ENCODE assay signal across 2 cellular contexts in the genomic region with DNA sequence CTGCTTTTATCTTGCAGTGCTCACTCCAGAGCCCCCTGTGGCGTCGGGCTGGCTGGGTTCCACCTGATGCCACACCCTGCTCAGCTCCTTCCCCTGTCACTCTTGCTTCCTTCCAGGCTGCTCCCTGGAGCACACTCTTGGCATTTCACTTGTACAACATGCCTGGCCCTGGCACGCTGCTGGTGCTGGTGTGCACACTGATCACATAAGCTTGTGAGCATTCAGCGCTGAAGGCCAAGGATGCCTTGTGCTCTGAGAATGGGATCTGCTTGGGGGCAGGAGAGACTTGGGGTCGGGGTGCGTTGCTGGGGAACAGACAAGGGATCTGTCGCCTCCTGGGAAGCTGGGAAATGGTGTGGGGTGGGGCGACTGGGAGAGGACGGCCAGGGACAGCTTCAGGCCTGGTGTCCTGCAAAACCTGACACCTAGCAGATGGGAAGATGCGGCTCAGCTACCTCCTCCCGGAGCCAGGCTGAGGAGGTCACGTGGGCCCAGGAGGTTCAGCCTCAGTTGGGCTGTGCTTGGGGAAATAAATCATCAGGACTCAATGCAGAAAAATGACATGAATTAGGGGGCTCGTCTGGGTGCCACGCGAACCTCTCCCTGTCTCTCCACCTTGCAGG.
TF ChIP-seq lines count a peak whose summit lies in the region.

No MANE protein-coding gene starts in this region.

TF ChIP-seq in HCT116, 20 proteins besides CTCF, POLR2A, EP300 and RAD21 (continued from another document):
- TF ChIP-seq, protein P1, sequence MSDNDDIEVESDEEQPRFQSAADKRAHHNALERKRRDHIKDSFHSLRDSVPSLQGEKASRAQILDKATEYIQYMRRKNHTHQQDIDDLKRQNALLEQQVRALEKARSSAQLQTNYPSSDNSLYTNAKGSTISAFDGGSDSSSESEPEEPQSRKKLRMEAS (IDR thresholded peaks at IDR 0.05), result no peak
- peak; percentile 21 for TF ChIP-seq TCF7L2 (IDR thresholded peaks at IDR 0.05; ENCODE audit: borderline replicate concordance, extremely low read depth, insufficient read depth, insufficient read length)
- no peak for TF ChIP-seq FOSL1 (IDR thresholded peaks at IDR 0.05; ENCODE audit: low read depth)

TF ChIP-seq in WTC11, 78 proteins besides CTCF, POLR2A, EP300 and RAD21 (continued from another document):
- TF ChIP-seq, protein P2, sequence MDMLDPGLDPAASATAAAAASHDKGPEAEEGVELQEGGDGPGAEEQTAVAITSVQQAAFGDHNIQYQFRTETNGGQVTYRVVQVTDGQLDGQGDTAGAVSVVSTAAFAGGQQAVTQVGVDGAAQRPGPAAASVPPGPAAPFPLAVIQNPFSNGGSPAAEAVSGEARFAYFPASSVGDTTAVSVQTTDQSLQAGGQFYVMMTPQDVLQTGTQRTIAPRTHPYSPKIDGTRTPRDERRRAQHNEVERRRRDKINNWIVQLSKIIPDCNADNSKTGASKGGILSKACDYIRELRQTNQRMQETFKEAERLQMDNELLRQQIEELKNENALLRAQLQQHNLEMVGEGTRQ (CRISPR knock-in tag; IDR thresholded peaks at IDR 0.05), result 0 out of 2 replicates have a peak, but pooled peaks have one; percentile 9
- TF ChIP-seq, protein P3, sequence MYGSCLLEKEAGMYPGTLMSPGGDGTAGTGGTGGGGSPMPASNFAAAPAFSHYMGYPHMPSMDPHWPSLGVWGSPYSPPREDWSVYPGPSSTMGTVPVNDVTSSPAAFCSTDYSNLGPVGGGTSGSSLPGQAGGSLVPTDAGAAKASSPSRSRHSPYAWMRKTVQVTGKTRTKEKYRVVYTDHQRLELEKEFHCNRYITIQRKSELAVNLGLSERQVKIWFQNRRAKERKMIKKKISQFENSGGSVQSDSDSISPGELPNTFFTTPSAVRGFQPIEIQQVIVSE (CRISPR knock-in tag; IDR thresholded peaks at IDR 0.05; ENCODE audit: borderline replicate concordance), result no peak
- TF ChIP-seq, protein P4, sequence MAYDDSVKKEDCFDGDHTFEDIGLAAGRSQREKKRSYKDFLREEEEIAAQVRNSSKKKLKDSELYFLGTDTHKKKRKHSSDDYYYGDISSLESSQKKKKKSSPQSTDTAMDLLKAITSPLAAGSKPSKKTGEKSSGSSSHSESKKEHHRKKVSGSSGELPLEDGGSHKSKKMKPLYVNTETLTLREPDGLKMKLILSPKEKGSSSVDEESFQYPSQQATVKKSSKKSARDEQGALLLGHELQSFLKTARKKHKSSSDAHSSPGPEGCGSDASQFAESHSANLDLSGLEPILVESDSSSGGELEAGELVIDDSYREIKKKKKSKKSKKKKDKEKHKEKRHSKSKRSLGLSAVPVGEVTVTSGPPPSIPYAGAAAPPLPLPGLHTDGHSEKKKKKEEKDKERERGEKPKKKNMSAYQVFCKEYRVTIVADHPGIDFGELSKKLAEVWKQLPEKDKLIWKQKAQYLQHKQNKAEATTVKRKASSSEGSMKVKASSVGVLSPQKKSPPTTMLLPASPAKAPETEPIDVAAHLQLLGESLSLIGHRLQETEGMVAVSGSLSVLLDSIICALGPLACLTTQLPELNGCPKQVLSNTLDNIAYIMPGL (CRISPR knock-in tag; IDR thresholded peaks at IDR 0.05), result no peak
TF ChIP-seq in WTC11: peak in this region for 1.
